Comparison of ENCODE assay signal across 2 cellular contexts in genomic region chr1:109850827-109851226, GRCh38.
TF ChIP-seq lines count a peak whose summit lies in the region.

No MANE protein-coding gene starts in this region.

TF ChIP-seq in SK-N-SH, 30 proteins besides CTCF, POLR2A, EP300 and RAD21 (continued from another document):
- no peak for TF ChIP-seq NFIC (IDR thresholded peaks at IDR 0.05; ENCODE audit: borderline replicate concordance)
- TF ChIP-seq GATA2 (CRISPR knock-in tag; IDR thresholded peaks at IDR 0.05): no peak
- TF ChIP-seq IRF3 (IDR thresholded peaks at IDR 0.05; ENCODE audit: low read depth, low read length): no peak
- peak; percentile 63; the same call in 1 of the 2 replicates for TF ChIP-seq FOSL2 (IDR thresholded peaks at IDR 0.05; ENCODE audit: borderline replicate concordance, low read depth)
- TF ChIP-seq EZH2phosphoT487 (IDR thresholded peaks at IDR 0.05; ENCODE audit: borderline replicate concordance, low read depth): no peak
- TF ChIP-seq MEF2A (IDR thresholded peaks at IDR 0.05; ENCODE audit: borderline replicate concordance, low read depth): no peak
- TF ChIP-seq PBX3 (IDR thresholded peaks at IDR 0.05): peak; percentile 43; the same call in 1 of the 2 replicates
- TF ChIP-seq CHD2 (IDR thresholded peaks at IDR 0.05; ENCODE audit: low read length, partially characterized antibody): no peak
- TF ChIP-seq RCOR1 (IDR thresholded peaks at IDR 0.05; ENCODE audit: low read length): no peak
- no peak for TF ChIP-seq SIN3A (IDR thresholded peaks at IDR 0.05; ENCODE audit: borderline replicate concordance, low read depth, low read length)
- TF ChIP-seq TEAD4 (IDR thresholded peaks at IDR 0.05; ENCODE audit: borderline replicate concordance, insufficient read depth): no peak
- TF ChIP-seq YY1 (IDR thresholded peaks at IDR 0.05; ENCODE audit: low read depth): peak; percentile 67; the same call in 1 of the 2 replicates

TF ChIP-seq in SK-N-SH treated with all-trans-retinoic acid at 6 μM for 48 hours, 23 proteins besides CTCF, POLR2A, EP300 and RAD21 (continued from another document):
- TF ChIP-seq TSHZ2 (CRISPR knock-in tag; IDR thresholded peaks at IDR 0.05): no peak
- TF ChIP-seq ARNTL (CRISPR knock-in tag; IDR thresholded peaks at IDR 0.05; ENCODE audit: borderline replicate concordance, low read depth): no peak
TF ChIP-seq in SK-N-SH treated with all-trans-retinoic acid at 6 μM for 48 hours: peak in this region for 0.
